In the genomic region with DNA sequence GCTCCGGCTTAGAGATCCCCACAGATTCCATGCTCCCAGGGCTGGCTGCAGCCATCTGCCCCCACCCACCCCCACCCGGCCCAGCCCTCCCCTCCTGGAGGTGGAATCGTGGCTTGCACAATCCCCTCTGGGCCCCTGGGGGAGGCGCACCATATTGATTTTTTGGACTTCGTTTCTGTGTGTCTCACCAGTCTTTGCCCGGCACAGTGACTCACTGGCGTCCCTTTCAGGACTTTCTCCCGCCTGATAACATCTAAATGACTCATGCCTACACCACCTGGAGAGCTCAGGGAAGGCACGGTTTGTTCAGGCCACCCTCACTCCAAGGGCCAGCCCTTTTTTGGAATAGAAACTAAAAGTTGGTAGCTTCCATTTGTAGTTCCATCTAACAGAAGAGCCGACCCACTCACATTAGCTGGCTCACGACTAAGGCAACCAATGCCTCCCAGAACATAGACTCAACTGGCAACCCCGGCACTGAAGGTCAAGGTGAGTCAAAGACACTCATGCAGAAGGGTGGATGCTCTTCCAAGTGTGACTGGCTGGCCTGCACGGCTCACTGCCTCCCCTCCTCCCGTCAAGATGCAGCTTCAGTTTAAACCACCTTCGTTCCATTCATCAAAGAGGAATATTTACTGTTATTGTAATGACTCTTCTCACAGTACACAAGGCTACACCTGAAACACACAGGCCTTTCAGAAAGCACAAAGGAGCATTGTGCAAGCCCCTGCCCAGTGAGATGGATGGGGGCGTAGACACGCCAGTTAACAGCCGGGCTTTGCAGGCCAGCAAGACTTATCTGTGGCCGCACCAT, we compare ENCODE assay signal across 8 cellular contexts. TPM values are rescaled to one million over a fixed set of nuclear protein-coding genes. Genes with fewer than 3 reads are reported as not detected.
DNase-seq lines count a peak whose midpoint lies in the region; ATAC-seq and TF ChIP-seq lines count a peak whose summit lies in the region.

No MANE protein-coding gene starts in this region.

- intact Hi-C loops in OCI-LY7 (cut with micrococcal nuclease; ENCODE audit: unreplicated experiment) = no loop called here
- intact Hi-C loops in activated naive CD4-positive, alpha-beta T cell treated with anti-CD3 and anti-CD28 coated beads for 36 hours (cut with micrococcal nuclease) = no loop called here

- no peaks in the 10 kb centered on the region for H3K27me3 Mint-ChIP-seq in activated naive CD4-positive, alpha-beta T cell treated with anti-CD3 and anti-CD28 coated beads for 36 hours (ENCODE audit: low read depth)

- CTCF ChIA-PET in OCI-LY7 (lab: Charles Lee; ENCODE audit: unreplicated experiment) = interaction anchor here (0.5 to 1.2 kb wide), 2 partner anchors 28 to 396 kb away, joined by 3 read pairs; partner anchors contain the start of gene PSMG1
- CTCF ChIA-PET in activated naive CD4-positive, alpha-beta T cell treated with anti-CD3 and anti-CD28 coated beads for 36 hours (lab: Charles Lee) = no interaction called here

- H3K27ac Mint-ChIP-seq in activated naive CD4-positive, alpha-beta T cell treated with anti-CD3 and anti-CD28 coated beads for 36 hours = no peak overlapping the region

- no peak overlapping the region for H3K27ac ChIP-seq in OCI-LY7 (ENCODE audit: low read depth, low read length, poor library complexity, severe bottlenecking)

- peak overlapping the region; percentile 53; the same call in 1 of the 2 replicates for H2AFZ ChIP-seq in OCI-LY7 (ENCODE audit: low read length)

- no peaks in the 10 kb centered on the region for H4K20me1 ChIP-seq in OCI-LY7 (ENCODE audit: insufficient read depth, low read length)

- BruUV-seq in OCI-LY7 (replicated peaks; lab: Mats Ljungman, UMichigan) = no TSS peak

- peaks cover 25% of the 10 kb centered on the region for H3K4me1 ChIP-seq in OCI-LY7 (ENCODE audit: insufficient read depth, low read length, poor library complexity, severe bottlenecking)

- peaks cover 6% of the 10 kb centered on the region for H3K4me1 Mint-ChIP-seq in activated naive CD4-positive, alpha-beta T cell treated with anti-CD3 and anti-CD28 coated beads for 36 hours (ENCODE audit: low read depth)

- DNase-seq in stimulated activated CD4-positive, alpha-beta T cell treated with anti-CD3 and anti-CD28 coated beads, Interleukin-1b, Interleukin-23, amount 100 ng/mL, for 48 hours = peak; percentile 16
- no peak for DNase-seq in stimulated activated CD4-positive, alpha-beta T cell treated with anti-CD3 and anti-CD28 coated beads, Interleukin-2, amount 100 ng/mL, for 24 hours
- DNase-seq in OCI-LY7 (ENCODE audit: low spot score) (no peak), fibroblast of villous mesenchyme (ENCODE audit: low read depth) (peak; percentile 78)
- no peak for DNase-seq in activated CD4-positive, alpha-beta T cell treated with anti-CD3 and anti-CD28 coated beads for 1 hour
- no peak for DNase-seq in activated naive CD4-positive, alpha-beta T cell treated with anti-CD3 and anti-CD28 coated beads for 36 hours

- no peak overlapping the region for H3K4me3 Mint-ChIP-seq in activated naive CD4-positive, alpha-beta T cell treated with anti-CD3 and anti-CD28 coated beads for 36 hours

- TF ChIP-seq CTCF in OCI-LY7 (conservative IDR thresholded peaks at IDR 0.05; ENCODE audit: low read length) (no peak), fibroblast of villous mesenchyme (IDR thresholded peaks at IDR 0.05; ENCODE audit: insufficient read depth, low read depth, low read length) (no peak)

- H3K36me3 Mint-ChIP-seq in activated naive CD4-positive, alpha-beta T cell treated with anti-CD3 and anti-CD28 coated beads for 36 hours (ENCODE audit: low read depth) = peaks cover 5% of the 10 kb centered on the region

- POLR2A ChIA-PET in OCI-LY7 (lab: Charles Lee) = interaction anchor here (0.8 to 1.8 kb wide), 2 partner anchors 16 to 52 kb away, joined by 3 to 8 read pairs; no protein-coding TSS in a partner anchor

- no peak for ATAC-seq in HG03025 (IDR thresholded peaks at IDR 0.05; ENCODE audit: low FRiP score, unreplicated experiment)
- ATAC-seq in GM21528 (IDR thresholded peaks at IDR 0.05; ENCODE audit: low FRiP score, unreplicated experiment) = no peak

- no peaks in the 10 kb centered on the region for H3K36me3 ChIP-seq in OCI-LY7 (ENCODE audit: insufficient read depth, low read length)

- no peak overlapping the region for H3K4me3 ChIP-seq in OCI-LY7 (ENCODE audit: low read depth, low read length, poor library complexity, severe bottlenecking)
- no peak overlapping the region for H3K4me3 ChIP-seq in fibroblast of villous mesenchyme (ENCODE audit: low read depth, low read length)

- H3K4me2 ChIP-seq in OCI-LY7 (ENCODE audit: low read length) = peak overlapping the region; percentile 27

- peaks cover 4% of the 10 kb centered on the region for H3K9me3 Mint-ChIP-seq in activated naive CD4-positive, alpha-beta T cell treated with anti-CD3 and anti-CD28 coated beads for 36 hours

- peaks cover 7% of the 10 kb centered on the region; the same call in 1 of the 2 replicates for H3K9me3 ChIP-seq in OCI-LY7 (ENCODE audit: low read length)

- no peaks in the 10 kb centered on the region for H3K9me2 ChIP-seq in OCI-LY7 (ENCODE audit: insufficient read depth, low read length)

- no peaks in the 10 kb centered on the region for H3K79me2 ChIP-seq in OCI-LY7 (ENCODE audit: insufficient read depth, low read depth, low read length)

RNA-seq across cellular contexts. Expression of gene ETS2, which starts 18.1 kb away (rescaled TPM):
- 9.8 and 10.3 TPM in 2 replicates for total RNA-seq in OCI-LY7 (2014; rRNA removed; shearing (Covaris generic))
- total RNA-seq in OCI-LY7 (2022) = 23.1 and 24.1 TPM in 2 replicates
- 36.7 and 45.8 TPM in 2 replicates for total RNA-seq in fibroblast of villous mesenchyme
- total RNA-seq in activated naive CD4-positive, alpha-beta T cell treated with anti-CD3 and anti-CD28 coated beads for 36 hours = 10 to 100 TPM; 22.4 to 25.6 TPM

Comparison
In these comparisons a context has a peak if more than half of its experiments do, and no peak if none do; other contexts are left out.
1. DNase-seq: peak in stimulated activated CD4-positive, alpha-beta T cell treated with anti-CD3 and anti-CD28 coated beads, Interleukin-1b, Interleukin-23, amount 100 ng/mL, for 48 hours (single experiment) and fibroblast of villous mesenchyme (single experiment); none in stimulated activated CD4-positive, alpha-beta T cell treated with anti-CD3 and anti-CD28 coated beads, Interleukin-2, amount 100 ng/mL, for 24 hours (0 of 2), OCI-LY7 (single experiment), activated CD4-positive, alpha-beta T cell treated with anti-CD3 and anti-CD28 coated beads for 1 hour (single experiment) and activated naive CD4-positive, alpha-beta T cell treated with anti-CD3 and anti-CD28 coated beads for 36 hours (single experiment).